ENCODE assay signal across 32 cellular contexts in the genomic region with DNA sequence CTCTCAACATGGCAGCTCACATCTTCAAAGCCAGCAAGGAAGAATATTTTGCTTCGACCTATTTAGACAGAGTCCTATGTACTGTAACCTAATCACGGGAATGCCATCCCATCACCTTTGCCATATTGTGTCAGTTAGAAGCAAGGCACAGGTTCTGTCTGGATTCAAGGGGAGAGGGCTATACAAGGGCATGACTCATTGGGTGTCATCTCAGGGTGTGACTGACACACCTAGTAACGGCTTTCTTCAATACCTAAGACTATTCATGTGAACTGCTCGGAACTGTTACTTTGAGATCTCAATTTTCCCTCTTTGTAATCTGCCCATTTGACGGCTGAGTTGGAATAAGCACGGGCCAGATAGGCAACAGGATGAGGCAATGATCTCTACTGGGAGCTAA.
"Had no signal": no experiment of that assay in that cellular context is flagged by ENCODE, and none has a peak within 500 bp of the region (broad histone marks: within the 10 kb centered on the region; RNA-seq: fewer than 3 reads in every experiment).

No MANE protein-coding gene starts in this region.

- DNase-seq: activated B cell treated with CpG ODN at 0.5 μM for 24 hours; activated CD4-positive, alpha-beta memory T cell treated with anti-CD3 and anti-CD28 coated beads, Interleukin-2, amount 10 ng/mL, durations not matched to agents 7 days and 5 days; activated CD4-positive, alpha-beta T cell treated with anti-CD3 and anti-CD28 coated beads for 48 hours; activated CD8-positive, alpha-beta memory T cell treated with anti-CD3 and anti-CD28 coated beads, Interleukin-2, amount 50 U/mL, for 48 hours; activated gamma-delta T cell; activated naive CD4-positive, alpha-beta T cell; activated naive CD4-positive, alpha-beta T cell treated with anti-CD3 and anti-CD28 coated beads, Interleukin-2, amount 50 U/mL, for 16 hours; activated T-cell treated with anti-CD3 and anti-CD28 coated beads for 4 hours; activated T-cell treated with anti-CD3 and anti-CD28 coated beads, Interleukin-2, amount 50 U/mL, for 24 hours; activated T-cell treated with anti-CD3 and anti-CD28 coated beads, Interleukin-2, amount 50 U/mL, for 72 hours; amniotic stem cell; anterior cingulate cortex; brain microvascular endothelial cell; caudate nucleus; cortex of kidney; dermis blood vessel endothelial cell; effector CD4-positive, alpha-beta T cell; effector memory CD8-positive, alpha-beta T cell; foreskin fibroblast; gastrocnemius medialis; glutamatergic neuron; heart left ventricle; T-helper 1 cell; T-helper 17 cell; T1000; WERI-Rb-1 had no signal

- H3K36me3 Mint-ChIP-seq: activated naive CD8-positive, alpha-beta T cell had no signal

- ATAC-seq: activated CD4-positive, CD25-positive, alpha-beta regulatory T cell treated with anti-CD3 and anti-CD28 coated beads, Interleukin-2, amount 50 U/mL, for 24 hours; activated T-cell treated with anti-CD3 and anti-CD28 coated beads, Interleukin-2, amount 50 U/mL, for 72 hours; effector memory CD8-positive, alpha-beta T cell; gastrocnemius medialis; heart left ventricle; T-helper 17 cell had no signal

- H3K9me3 ChIP-seq: gastrocnemius medialis, heart left ventricle had no signal

- H3K27me3 Mint-ChIP-seq: activated B cell treated with CpG ODN at 0.5 μM for 24 hours; activated CD4-positive, alpha-beta memory T cell treated with anti-CD3 and anti-CD28 coated beads, Interleukin-2, amount 10 ng/mL, durations not matched to agents 7 days and 5 days; activated naive CD8-positive, alpha-beta T cell; activated T-cell treated with anti-CD3 and anti-CD28 coated beads, Interleukin-2, amount 50 U/mL, for 24 hours; effector memory CD8-positive, alpha-beta T cell; T-helper 17 cell had no signal

- H3K4me1 Mint-ChIP-seq: activated B cell treated with CpG ODN at 0.5 μM for 24 hours; activated CD4-positive, alpha-beta memory T cell treated with anti-CD3 and anti-CD28 coated beads, Interleukin-2, amount 10 ng/mL, durations not matched to agents 7 days and 5 days; T-helper 17 cell had no signal

- H3K36me3 ChIP-seq: brain microvascular endothelial cell, gastrocnemius medialis, heart left ventricle, WERI-Rb-1 had no signal

- H3K27ac ChIP-seq: brain microvascular endothelial cell, epithelial cell of prostate, gastrocnemius medialis, heart left ventricle, WERI-Rb-1 had no signal

- H3K27me3 ChIP-seq: brain microvascular endothelial cell, gastrocnemius medialis, heart left ventricle had no signal

- H3K4me1 ChIP-seq: heart left ventricle had no signal

- H3K4me3 ChIP-seq: gastrocnemius medialis, heart left ventricle had no signal

- H3K4me3 Mint-ChIP-seq: activated B cell treated with CpG ODN at 0.5 μM for 24 hours; activated CD4-positive, alpha-beta memory T cell treated with anti-CD3 and anti-CD28 coated beads, Interleukin-2, amount 10 ng/mL, durations not matched to agents 7 days and 5 days; activated naive CD8-positive, alpha-beta T cell; activated T-cell treated with anti-CD3 and anti-CD28 coated beads, Interleukin-2, amount 50 U/mL, for 24 hours; activated T-cell treated with anti-CD3 and anti-CD28 coated beads, Interleukin-2, amount 50 U/mL, for 72 hours; effector memory CD8-positive, alpha-beta T cell; T-helper 17 cell; T-helper 2 cell treated with Interferon-gamma antibody and Interleukin-4, amounts not matched to agents 5 μg/mL and 100 μg/mL, for 36 hours had no signal

- H3K27ac Mint-ChIP-seq: activated B cell treated with CpG ODN at 0.5 μM for 24 hours; activated CD4-positive, alpha-beta memory T cell treated with anti-CD3 and anti-CD28 coated beads, Interleukin-2, amount 10 ng/mL, durations not matched to agents 7 days and 5 days; activated naive CD8-positive, alpha-beta T cell; activated T-cell treated with anti-CD3 and anti-CD28 coated beads, Interleukin-2, amount 50 U/mL, for 24 hours; activated T-cell treated with anti-CD3 and anti-CD28 coated beads, Interleukin-2, amount 50 U/mL, for 72 hours; effector memory CD8-positive, alpha-beta T cell; T-helper 17 cell; T-helper 2 cell treated with Interferon-gamma antibody and Interleukin-4, amounts not matched to agents 5 μg/mL and 100 μg/mL, for 36 hours had no signal

- FAIRE-seq: astrocyte, colon had no signal

- H3K9me3 Mint-ChIP-seq: activated B cell treated with CpG ODN at 0.5 μM for 24 hours; activated T-cell treated with anti-CD3 and anti-CD28 coated beads, Interleukin-2, amount 50 U/mL, for 24 hours had no signal
